Comparison of ENCODE assay signal across 19 cellular contexts in the genomic region with DNA sequence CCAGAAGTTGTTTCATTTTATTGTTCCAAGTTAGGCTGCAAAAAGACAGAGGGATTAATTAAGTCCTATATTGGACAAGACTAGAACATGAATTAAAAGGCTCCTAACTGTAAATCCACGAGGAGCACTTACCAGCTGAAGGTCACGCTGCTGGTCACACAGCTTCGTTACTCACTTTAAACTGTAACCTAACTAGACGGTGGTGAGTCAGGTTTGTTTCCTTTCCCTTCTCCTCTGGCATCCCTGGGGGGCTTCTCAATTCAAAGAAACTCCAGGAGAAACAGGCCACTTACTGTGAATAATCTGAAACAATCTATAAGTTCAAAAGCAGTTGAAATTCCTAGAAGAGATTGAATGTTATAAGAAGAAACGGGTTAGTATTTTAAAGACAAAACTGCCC.
DNase-seq lines count a peak whose midpoint lies in the region; ATAC-seq and TF ChIP-seq lines count a peak whose summit lies in the region.
"Had no signal": no experiment of that assay in that cellular context is flagged by ENCODE, and none has a peak within 500 bp of the region (broad histone marks: within the 10 kb centered on the region; RNA-seq: fewer than 3 reads in every experiment).

No MANE protein-coding gene starts in this region.

- intact Hi-C loops in right cardiac atrium (cut with DNase I): no loop called here

- TF ChIP-seq CTCF in fibroblast of pulmonary artery (IDR thresholded peaks at IDR 0.05; ENCODE audit: low read length, missing control alignments): no peak
- TF ChIP-seq CTCF in chondrocyte (IDR thresholded peaks at IDR 0.05): no peak

- no peaks in the 10 kb centered on the region for H3K4me1 ChIP-seq in right cardiac atrium (ENCODE audit: control insufficient read depth, insufficient read depth, low read length)
- H3K4me1 ChIP-seq: upper lobe of left lung had no signal

- H3K4me3 ChIP-seq in fibroblast of pulmonary artery (replicated peaks; ENCODE audit: low read depth, low read length) (no peak overlapping the region), right cardiac atrium (ENCODE audit: low read length) (no peak overlapping the region)
- H3K4me3 ChIP-seq: SK-N-MC, skin epidermis, upper lobe of left lung had no signal

- peaks cover 22% of the 10 kb centered on the region for H3K4me1 Mint-ChIP-seq in chondrocyte (ENCODE audit: low read depth)

- no peak overlapping the region for H3K27ac ChIP-seq in right cardiac atrium (ENCODE audit: low read length)
- H3K27ac ChIP-seq: neutrophil, SK-N-MC, skin epidermis, upper lobe of left lung had no signal

- H3K27me3 Mint-ChIP-seq in chondrocyte (ENCODE audit: low read depth): no peaks in the 10 kb centered on the region
- H3K27me3 Mint-ChIP-seq: activated CD4-positive, alpha-beta memory T cell treated with anti-CD3 and anti-CD28 coated beads for 36 hours had no signal

- H3K27ac Mint-ChIP-seq in chondrocyte (ENCODE audit: unreplicated experiment): no peak overlapping the region
- H3K27ac Mint-ChIP-seq: activated CD4-positive, alpha-beta memory T cell treated with anti-CD3 and anti-CD28 coated beads for 36 hours; activated T-cell treated with anti-CD3 and anti-CD28 coated beads, Interleukin-2, amount 50 U/mL, for 72 hours had no signal

- H3K9me3 Mint-ChIP-seq in chondrocyte (ENCODE audit: low read depth): peaks cover 7% of the 10 kb centered on the region

- H3K36me3 Mint-ChIP-seq in chondrocyte (ENCODE audit: low read depth): peaks cover 3% of the 10 kb centered on the region
- H3K36me3 Mint-ChIP-seq: activated CD4-positive, alpha-beta memory T cell treated with anti-CD3 and anti-CD28 coated beads for 36 hours had no signal

- no peaks in the 10 kb centered on the region for H3K27me3 ChIP-seq in right cardiac atrium (ENCODE audit: control insufficient read depth, insufficient read depth)
- H3K27me3 ChIP-seq: neutrophil, upper lobe of left lung had no signal

- peak; percentile 93 for DNase-seq in ELR (ENCODE audit: low read depth)
- peak; percentile 17 for DNase-seq in T1000 (lab: John Stamatoyannopoulos, UW)
- peak; percentile 38 for DNase-seq in fibroblast of pulmonary artery (ENCODE audit: low read depth)
- peak; percentile 43 for DNase-seq in non-pigmented ciliary epithelial cell (ENCODE audit: low read depth)
- DNase-seq in right cardiac atrium: no peak
- DNase-seq in chondrocyte (ENCODE audit: low spot score): no peak
- DNase-seq in NCI-H146 (lab: John Stamatoyannopoulos, UW): no peak
- DNase-seq: activated CD4-positive, alpha-beta memory T cell treated with anti-CD3 and anti-CD28 coated beads for 36 hours; activated T-cell treated with anti-CD3 and anti-CD28 coated beads, Interleukin-2, amount 50 U/mL, for 72 hours; AML-193; NCI-H1092; NCI-H2171; stimulated activated naive CD4-positive, alpha-beta T cell; upper lobe of left lung had no signal

- 59% methylated on average over 5 of the region's 5 CpGs for WGBS in right cardiac atrium

- H3K4me3 Mint-ChIP-seq in chondrocyte (ENCODE audit: unreplicated experiment): no peak overlapping the region
- H3K4me3 Mint-ChIP-seq: activated CD4-positive, alpha-beta memory T cell treated with anti-CD3 and anti-CD28 coated beads for 36 hours; activated T-cell treated with anti-CD3 and anti-CD28 coated beads, Interleukin-2, amount 50 U/mL, for 72 hours had no signal

- ATAC-seq in right cardiac atrium (no peak), GM18519 (IDR thresholded peaks at IDR 0.05; ENCODE audit: low FRiP score, unreplicated experiment) (no peak)
- ATAC-seq: activated T-cell treated with anti-CD3 and anti-CD28 coated beads, Interleukin-2, amount 50 U/mL, for 72 hours; HepG2 had no signal

- H3K9me3 ChIP-seq in right cardiac atrium (ENCODE audit: control insufficient read depth, low read length): no peaks in the 10 kb centered on the region
- H3K9me3 ChIP-seq: neutrophil, upper lobe of left lung had no signal

Comparison
In these comparisons a context has a peak if more than half of its experiments do, and no peak if none do; other contexts are left out.
1. DNase-seq: peak in ELR (single experiment), T1000 (single experiment), fibroblast of pulmonary artery (single experiment) and non-pigmented ciliary epithelial cell (single experiment); none in right cardiac atrium (0 of 3), chondrocyte (single experiment) and NCI-H146 (single experiment).